Comparison of ENCODE assay signal across 18 cellular contexts in the genomic region with DNA sequence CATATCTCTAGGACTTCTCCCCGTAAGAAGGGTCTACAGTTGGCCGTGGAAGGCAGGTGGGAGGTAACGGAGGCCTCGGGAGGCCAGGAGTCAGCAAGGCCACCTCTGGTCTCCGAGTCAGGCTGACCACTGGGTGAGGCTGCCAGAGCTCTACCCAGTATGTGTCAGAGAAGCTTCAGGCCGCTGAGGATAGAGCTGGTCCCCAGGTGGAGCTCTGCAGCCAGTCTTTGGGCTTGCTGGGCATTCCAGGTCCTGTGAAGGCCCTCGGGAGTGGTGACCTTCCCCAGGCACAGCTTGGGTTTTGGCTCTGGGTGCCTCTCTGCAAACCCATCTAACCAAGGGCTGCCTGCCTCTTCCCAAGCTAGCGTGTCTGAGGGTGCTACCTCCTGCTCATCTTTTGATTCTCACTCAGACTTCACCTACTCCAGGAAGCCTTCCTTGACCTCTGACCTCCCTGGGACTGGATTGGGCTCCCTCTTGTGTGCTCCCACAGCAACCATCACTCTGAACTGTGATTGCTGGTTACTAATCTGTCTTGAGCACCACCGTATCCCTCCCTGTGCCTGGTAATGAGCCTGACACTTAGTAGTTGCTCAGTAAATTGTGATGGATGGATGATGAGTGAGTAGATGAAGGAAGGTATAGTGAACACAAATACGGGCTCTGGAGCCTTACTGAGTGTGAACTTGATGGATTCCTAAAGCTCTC. TPM values are rescaled to one million over a fixed set of nuclear protein-coding genes. Genes with fewer than 3 reads are reported as not detected.
"Had no signal": no experiment of that assay in that cellular context is flagged by ENCODE, and none has a peak within 500 bp of the region (broad histone marks: within the 10 kb centered on the region; RNA-seq: fewer than 3 reads in every experiment).

No MANE protein-coding gene starts in this region.

- ATAC-seq: activated CD8-positive, alpha-beta T cell treated with anti-CD3 and anti-CD28 coated beads for 36 hours; right cardiac atrium; stimulated activated naive CD8-positive, alpha-beta T cell treated with anti-CD3 and anti-CD28 coated beads, Interleukin-15, Interleukin-2, amounts not matched to agents 100 U/mL and 50 U/mL, for 24 hours had no signal

- DNase-seq: activated CD4-positive, alpha-beta T cell treated with anti-CD3 and anti-CD28 coated beads for 4 hours; activated CD8-positive, alpha-beta memory T cell treated with anti-CD3 and anti-CD28 coated beads, Interleukin-2, amount 50 U/mL, for 48 hours; activated CD8-positive, alpha-beta T cell treated with anti-CD3 and anti-CD28 coated beads for 36 hours; activated naive CD4-positive, alpha-beta T cell treated with Interleukin-2 at 50 U/mL for 16 hours; foreskin fibroblast; hypothalamus; kidney glomerular epithelial cell; occipital lobe; right cardiac atrium; small intestine; stimulated activated CD4-positive, alpha-beta T cell treated with anti-CD3 and anti-CD28 coated beads, Interleukin-4, amount 100 ng/mL, for 4 hours; stimulated activated naive CD8-positive, alpha-beta T cell treated with anti-CD3 and anti-CD28 coated beads, Interleukin-15, Interleukin-2, amounts not matched to agents 100 U/mL and 50 U/mL, for 24 hours; trophoblast cell had no signal

- H3K4me3 ChIP-seq: cardiac muscle cell, prostate gland had no signal

- H3K36me3 ChIP-seq: cardiac muscle cell, prostate gland had no signal

- H3K4me1 ChIP-seq: prostate gland had no signal

- H3K27ac ChIP-seq: cardiac muscle cell, prostate gland had no signal

- H3K9me3 ChIP-seq: prostate gland had no signal

- FAIRE-seq: colon, small intestine had no signal

- H3K9me3 Mint-ChIP-seq: activated CD8-positive, alpha-beta T cell treated with anti-CD3 and anti-CD28 coated beads for 36 hours; activated T-helper 1 cell treated with anti-CD3 and anti-CD28 coated beads, Interleukin-12 subunit alpha, Interleukin-12 subunit beta, Interleukin-2, Interleukin-4 antibody, amounts not matched to agents 30 ng/mL and 10 ng/mL and 1 ng/mL, durations not matched to agents 14 hours and 24 hours and 36 hours; nephron had no signal

- H3K27ac Mint-ChIP-seq: activated CD8-positive, alpha-beta T cell treated with anti-CD3 and anti-CD28 coated beads for 36 hours; activated T-helper 1 cell treated with anti-CD3 and anti-CD28 coated beads, Interleukin-12 subunit alpha, Interleukin-12 subunit beta, Interleukin-2, Interleukin-4 antibody, amounts not matched to agents 30 ng/mL and 10 ng/mL and 1 ng/mL, durations not matched to agents 14 hours and 24 hours and 36 hours; nephron had no signal

- H3K4me3 Mint-ChIP-seq: activated CD8-positive, alpha-beta T cell treated with anti-CD3 and anti-CD28 coated beads for 36 hours; activated T-helper 1 cell treated with anti-CD3 and anti-CD28 coated beads, Interleukin-12 subunit alpha, Interleukin-12 subunit beta, Interleukin-2, Interleukin-4 antibody, amounts not matched to agents 30 ng/mL and 10 ng/mL and 1 ng/mL, durations not matched to agents 14 hours and 24 hours and 36 hours; nephron had no signal

RNA-seq across cellular contexts. Expression of gene RHBDL3, which starts 22.3 kb away (rescaled TPM):
- polyA plus RNA-seq: cardiac muscle cell had no signal
